9 cellular contexts compared by ENCODE assay signal in genomic region chr2:216636570-216637450, GRCh38. TPM values are rescaled to one million over a fixed set of nuclear protein-coding genes. Genes with fewer than 3 reads are reported as not detected.
DNase-seq lines count a peak whose midpoint lies in the region; ATAC-seq and TF ChIP-seq lines count a peak whose summit lies in the region.
"Had no signal": no experiment of that assay in that cellular context is flagged by ENCODE, and none has a peak within 500 bp of the region (broad histone marks: within the 10 kb centered on the region; RNA-seq: fewer than 3 reads in every experiment).

No MANE protein-coding gene starts in this region.

- H3K27me3 ChIP-seq in cardiac muscle cell (no peaks in the 10 kb centered on the region), ascending aorta (no peaks in the 10 kb centered on the region), aorta (ENCODE audit: control insufficient read depth in 1 of 2, insufficient read depth in 2 of 2, low read length in 1 of 2) (no peaks in the 10 kb centered on the region)

- H3K9me3 ChIP-seq in cardiac muscle cell (ENCODE audit: low read depth), result no peaks in the 10 kb centered on the region
- H3K9me3 ChIP-seq in ascending aorta, result no peaks in the 10 kb centered on the region
- H3K9me3 ChIP-seq in aorta (ENCODE audit: control insufficient read depth, low read length), result no peaks in the 10 kb centered on the region

- H3K27ac ChIP-seq in cardiac muscle cell, result no peak overlapping the region
- peak overlapping the region; percentile 80 to 88 for H3K27ac ChIP-seq in ascending aorta
- peak overlapping the region; percentile 37 to 93 for H3K27ac ChIP-seq in aorta (ENCODE audit: low read depth in 1 of 2, low read length in 2 of 2)

- H3K4me1 ChIP-seq in cardiac muscle cell (ENCODE audit: low read depth), result peaks cover 27% of the 10 kb centered on the region
- H3K4me1 ChIP-seq in ascending aorta, result peaks cover 0 to 21% of the 10 kb centered on the region in 2 donors
- H3K4me1 ChIP-seq in aorta (ENCODE audit: control insufficient read depth in 1 of 2, insufficient read depth in 2 of 2, low read length in 2 of 2), result no peaks in the 10 kb centered on the region

- ATAC-seq in left colon (peak; percentile 89), aorta (ENCODE audit: low FRiP score) (peak; percentile 47), HG03280 (IDR thresholded peaks at IDR 0.05; ENCODE audit: unreplicated experiment) (no peak)

- 5 to 7% methylated on average over 29 of the region's 29 CpGs for WGBS in aorta, 2 donors

- DNase-seq in cardiac muscle cell (ENCODE audit: low read depth in 1 of 2, low spot score in 1 of 2) (peak; percentile 15 to 42), cardiac septum (ENCODE audit: low spot score) (no peak), ascending aorta (ENCODE audit: low spot score in 2 of 2) (peak in 1 of 2 donors; percentile 86), left colon (peak; percentile 86 to 90), aorta (peak; percentile 73 to 83), putamen (ENCODE audit: low spot score) (no peak)
- no peak for DNase-seq in stimulated activated CD8-positive, alpha-beta memory T cell treated with anti-CD3 and anti-CD28 coated beads, Interleukin-4, amount 100 ng/mL, for 48 hours
- DNase-seq: stimulated activated CD4-positive, alpha-beta T cell treated with anti-CD3 and anti-CD28 coated beads, Interleukin-12 subunit alpha, Interleukin-12 subunit beta, amount 100 ng/mL, for 4 hours had no signal

- intact Hi-C loops in cardiac septum (cut with DNase I) (loop anchor here (10.0 kb wide), 1 partner anchor 62 kb away; no protein-coding TSS in a partner anchor), ascending aorta (cut with DNase I) (loop anchor here (2.0 kb wide), 2 partner anchors 30 to 102 kb away; no protein-coding TSS in a partner anchor), left colon (cut with DNase I, micrococcal nuclease) (no loop called here), aorta (cut with DNase I) (loop anchor here (5.0 kb wide), 2 partner anchors 100 to 105 kb away; no protein-coding TSS in a partner anchor)

- TF ChIP-seq CTCF in cardiac muscle cell (IDR thresholded peaks at IDR 0.05; ENCODE audit: low read depth, low read length), result no peak
- TF ChIP-seq CTCF in ascending aorta (IDR thresholded peaks at IDR 0.05), result no peak

- H3K4me3 ChIP-seq in cardiac muscle cell (peak overlapping the region; percentile 92), ascending aorta (peak overlapping the region; percentile 81 to 96), aorta (ENCODE audit: low read length in 2 of 2) (peak overlapping the region; percentile 96 to 99)

- no peaks in the 10 kb centered on the region for H3K36me3 ChIP-seq in cardiac muscle cell
- H3K36me3 ChIP-seq in ascending aorta, result peaks cover 13 to 26% of the 10 kb centered on the region in 2 donors
- no peaks in the 10 kb centered on the region for H3K36me3 ChIP-seq in aorta (ENCODE audit: control insufficient read depth in 1 of 2, insufficient read depth in 2 of 2, low read length in 1 of 2)

RNA-seq across cellular contexts. Expression of gene IGFBP2, which starts 3.6 kb away (rescaled TPM):
- total RNA-seq in cardiac muscle cell (402 and 451 TPM in 2 replicates), cardiac septum (785 TPM), ascending aorta (1,691 TPM), left colon (100 to 1,000 TPM; 120 to 143 TPM), aorta (100 to 1,000 TPM; 657 to 663 TPM)
- polyA plus RNA-seq in cardiac muscle cell (476 and 569 TPM in 2 replicates), aorta (1,000 to 10,000 TPM in 1 of 2 donors, 100 to 1,000 TPM in 1; 869 to 1,436 TPM)

RNA-seq across cellular contexts. Expression of gene IGFBP5, which starts 58.5 kb away (rescaled TPM):
- 132 and 229 TPM in 2 replicates for total RNA-seq in cardiac muscle cell
- polyA plus RNA-seq in cardiac muscle cell, result 28.0 and 35.2 TPM in 2 replicates
- 191 TPM for total RNA-seq in cardiac septum
- 1,280 TPM for total RNA-seq in ascending aorta
- 100 to 1,000 TPM in 1 of 2 donors, 10 to 100 TPM in 1; 40.0 to 135 TPM for total RNA-seq in left colon
- 1,000 to 10,000 TPM in 1 of 2 donors, 100 to 1,000 TPM in 1; 808 to 1,222 TPM for total RNA-seq in aorta
- polyA plus RNA-seq in aorta, result 100 to 1,000 TPM; 123 to 385 TPM

Comparison
In these comparisons a context has a peak if more than half of its experiments do, and no peak if none do; other contexts are left out.
1. DNase-seq: peak in cardiac muscle cell (2 of 2), left colon (2 of 2) and aorta (2 of 2); none in cardiac septum (single experiment), stimulated activated CD8-positive, alpha-beta memory T cell treated with anti-CD3 and anti-CD28 coated beads, Interleukin-4, amount 100 ng/mL, for 48 hours (single experiment) and putamen (single experiment).
2. intact Hi-C loops: an anchor here in cardiac septum (10.0 kb wide), ascending aorta (2.0 kb wide) and aorta (5.0 kb wide); none called in left colon.
3. Peak in every context shown above with its lines, with median percentiles within 50 percentile points of each other: H3K4me3 ChIP-seq.